ENCODE assay signal across 12 cellular contexts in genomic region chr19:23286477-23286876, GRCh38. TPM values are rescaled to one million over a fixed set of nuclear protein-coding genes. Genes with fewer than 3 reads are reported as not detected.
DNase-seq lines count a peak whose midpoint lies in the region; ATAC-seq and TF ChIP-seq lines count a peak whose summit lies in the region.
"Had no signal": no experiment of that assay in that cellular context is flagged by ENCODE, and none has a peak within 500 bp of the region (broad histone marks: within the 10 kb centered on the region; RNA-seq: fewer than 3 reads in every experiment).

No MANE protein-coding gene starts in this region.

- no peaks in the 10 kb centered on the region for H3K36me3 Mint-ChIP-seq in natural killer cell
- peaks cover 8% of the 10 kb centered on the region for H3K36me3 Mint-ChIP-seq in natural killer cell treated with Interleukin-12 subunit alpha and Interleukin-12 subunit beta and Interleukin-15 and Interleukin-18, amount 100 ng/mL, for 72 hours

- peaks cover 8 to 11% of the 10 kb centered on the region in 2 donors for H3K27me3 Mint-ChIP-seq in natural killer cell (ENCODE audit: low read depth in 2 of 2)
- peaks cover 4 to 9% of the 10 kb centered on the region in 2 donors for H3K27me3 Mint-ChIP-seq in natural killer cell treated with Interleukin-12 subunit alpha and Interleukin-12 subunit beta and Interleukin-15 and Interleukin-18, amount 100 ng/mL, for 72 hours

- H3K27ac ChIP-seq in esophagus muscularis mucosa (replicated peaks in 1 of 4) (no peak overlapping the region), upper lobe of right lung (no peak overlapping the region), right cardiac atrium (ENCODE audit: low read length) (no peak overlapping the region)
- H3K27ac ChIP-seq: body of pancreas, sigmoid colon had no signal

- H3K4me1 Mint-ChIP-seq in natural killer cell, result peaks cover 4 to 7% of the 10 kb centered on the region in 2 donors
- peaks cover 4% of the 10 kb centered on the region in 2 donors for H3K4me1 Mint-ChIP-seq in natural killer cell treated with Interleukin-12 subunit alpha and Interleukin-12 subunit beta and Interleukin-15 and Interleukin-18, amount 100 ng/mL, for 72 hours (ENCODE audit: low read depth in 2 of 2)

- H3K9me3 ChIP-seq in NT2/D1 (ENCODE audit: insufficient read depth, low read length) (peaks cover 25% of the 10 kb centered on the region), esophagus muscularis mucosa (no peaks in the 10 kb centered on the region), upper lobe of right lung (no peaks in the 10 kb centered on the region), right cardiac atrium (ENCODE audit: control insufficient read depth, low read length) (peaks cover 2% of the 10 kb centered on the region)
- H3K9me3 ChIP-seq: body of pancreas, sigmoid colon had no signal

- 67% methylated on average over 2 of the region's 2 CpGs for WGBS in esophagus muscularis mucosa
- WGBS in right cardiac atrium, result 65% methylated on average over 2 of the region's 2 CpGs

- H3K27ac Mint-ChIP-seq in natural killer cell, result no peak overlapping the region
- no peak overlapping the region for H3K27ac Mint-ChIP-seq in natural killer cell treated with Interleukin-12 subunit alpha and Interleukin-12 subunit beta and Interleukin-15 and Interleukin-18, amount 100 ng/mL, for 72 hours

- no peak overlapping the region for H3K9ac ChIP-seq in NT2/D1 (ENCODE audit: insufficient read length, low read depth)

- H3K36me3 ChIP-seq in NT2/D1 (ENCODE audit: insufficient read depth, insufficient read length, low read length) (no peaks in the 10 kb centered on the region), esophagus muscularis mucosa (no peaks in the 10 kb centered on the region), upper lobe of right lung (no peaks in the 10 kb centered on the region)
- H3K36me3 ChIP-seq: sigmoid colon had no signal

- H3K4me3 ChIP-seq in NT2/D1 (ENCODE audit: insufficient read length, low read depth) (no peak overlapping the region), esophagus muscularis mucosa (no peak overlapping the region), upper lobe of right lung (no peak overlapping the region), right cardiac atrium (ENCODE audit: low read length) (no peak overlapping the region)
- H3K4me3 ChIP-seq: body of pancreas, sigmoid colon had no signal

- ATAC-seq in natural killer cell, result peak in 2 of 3 donors; percentile 39 to 56
- ATAC-seq in natural killer cell treated with Interleukin-12 subunit alpha and Interleukin-12 subunit beta and Interleukin-15 and Interleukin-18, amount 100 ng/mL, for 72 hours, result no peak
- ATAC-seq in upper lobe of right lung, result no peak
- no peak for ATAC-seq in right cardiac atrium
- ATAC-seq: body of pancreas had no signal

- H3K9me3 Mint-ChIP-seq in natural killer cell, result peaks cover 5 to 10% of the 10 kb centered on the region in 2 donors
- H3K9me3 Mint-ChIP-seq in natural killer cell treated with Interleukin-12 subunit alpha and Interleukin-12 subunit beta and Interleukin-15 and Interleukin-18, amount 100 ng/mL, for 72 hours, result peaks cover 6% of the 10 kb centered on the region

- no peak for TF ChIP-seq EP300 in esophagus muscularis mucosa (IDR thresholded peaks at IDR 0.05)

- TF ChIP-seq CTCF in natural killer cell (IDR thresholded peaks at IDR 0.05), result no peak
- TF ChIP-seq CTCF in esophagus muscularis mucosa (IDR thresholded peaks at IDR 0.05), result peak in 1 of 3 experiments; percentile 16
- TF ChIP-seq CTCF in upper lobe of right lung (IDR thresholded peaks at IDR 0.05), result peak; percentile 30

- no peaks in the 10 kb centered on the region for H3K4me1 ChIP-seq in NT2/D1 (ENCODE audit: insufficient read depth, insufficient read length)
- no peaks in the 10 kb centered on the region for H3K4me1 ChIP-seq in esophagus muscularis mucosa
- no peaks in the 10 kb centered on the region for H3K4me1 ChIP-seq in upper lobe of right lung
- no peaks in the 10 kb centered on the region for H3K4me1 ChIP-seq in right cardiac atrium (ENCODE audit: control insufficient read depth, insufficient read depth, low read length)
- H3K4me1 ChIP-seq: body of pancreas, sigmoid colon had no signal

- intact Hi-C loops in natural killer cell (cut with micrococcal nuclease), result no loop called here
- intact Hi-C loops in esophagus muscularis mucosa (cut with DNase I), result no loop called here
- intact Hi-C loops in upper lobe of right lung (cut with DNase I), result no loop called here
- intact Hi-C loops in right cardiac atrium (cut with DNase I), result no loop called here

- TF ChIP-seq POLR2A in esophagus muscularis mucosa (IDR thresholded peaks at IDR 0.05; ENCODE audit: low read depth), result no peak

- no peak overlapping the region for H3K4me3 Mint-ChIP-seq in natural killer cell
- no peak overlapping the region for H3K4me3 Mint-ChIP-seq in natural killer cell treated with Interleukin-12 subunit alpha and Interleukin-12 subunit beta and Interleukin-15 and Interleukin-18, amount 100 ng/mL, for 72 hours

- H3K27me3 ChIP-seq in NT2/D1 (ENCODE audit: insufficient read depth, insufficient read length) (no peaks in the 10 kb centered on the region), esophagus muscularis mucosa (no peaks in the 10 kb centered on the region), upper lobe of right lung (no peaks in the 10 kb centered on the region), right cardiac atrium (ENCODE audit: control insufficient read depth, insufficient read depth) (no peaks in the 10 kb centered on the region)
- H3K27me3 ChIP-seq: body of pancreas, sigmoid colon had no signal

- DNase-seq in natural killer cell (no peak), NT2/D1 (ENCODE audit: low read depth, low spot score) (peak; percentile 42), esophagus muscularis mucosa (ENCODE audit: extremely low spot score) (peak; percentile 17), upper lobe of right lung (no peak), NCI-H2029 treated with DMSO at 0.1 percent for 48 hours (lab: John Stamatoyannopoulos, UW) (no peak), right cardiac atrium (no peak)
- no peak for DNase-seq in natural killer cell treated with Interleukin-12 subunit alpha and Interleukin-12 subunit beta and Interleukin-15 and Interleukin-18, amount 100 ng/mL, for 72 hours (ENCODE audit: low spot score)
- DNase-seq in activated CD4-positive, alpha-beta T cell treated with anti-CD3 and anti-CD28 coated beads, Interleukin-2, amount 50 U/mL, for 1 hour, result no peak
- DNase-seq: activated CD8-positive, alpha-beta memory T cell treated with anti-CD3 and anti-CD28 coated beads, Interleukin-2, amount 50 U/mL, for 48 hours; body of pancreas; NCI-H510A treated with DMSO at 0.1 percent for 48 hours; sigmoid colon had no signal

RNA-seq across cellular contexts. Expression of gene ZNF724, which starts 36.3 kb away (rescaled TPM):
- total RNA-seq in natural killer cell, result 1 to 10 TPM; 4.5 to 5.8 (median 4.9) TPM
- total RNA-seq in natural killer cell treated with Interleukin-12 subunit alpha and Interleukin-12 subunit beta and Interleukin-15 and Interleukin-18, amount 100 ng/mL, for 72 hours, result 10 to 100 TPM in 1 of 2 donors, 1 to 10 TPM in 1; 9.3 to 12.3 TPM
- total RNA-seq in esophagus muscularis mucosa, result under 1 TPM; 0.42 to 0.66 (median 0.55) TPM
- 2.3 TPM for total RNA-seq in upper lobe of right lung
- total RNA-seq in right cardiac atrium, result 1 to 10 TPM in 2 of 4 donors, under 1 TPM in 2; 0.89 to 2.8 (median 1.3) TPM
- 0.34 TPM for polyA plus RNA-seq in right cardiac atrium

Comparison
In these comparisons a context has a peak if more than half of its experiments do, and no peak if none do; other contexts are left out.
1. ATAC-seq: peak in natural killer cell (2 of 3); none in natural killer cell treated with Interleukin-12 subunit alpha and Interleukin-12 subunit beta and Interleukin-15 and Interleukin-18, amount 100 ng/mL, for 72 hours (0 of 2), upper lobe of right lung (single experiment) and right cardiac atrium (0 of 2).
2. DNase-seq: peak in NT2/D1 (single experiment) and esophagus muscularis mucosa (single experiment); none in natural killer cell (single experiment), natural killer cell treated with Interleukin-12 subunit alpha and Interleukin-12 subunit beta and Interleukin-15 and Interleukin-18, amount 100 ng/mL, for 72 hours (single experiment), upper lobe of right lung (single experiment), NCI-H2029 treated with DMSO at 0.1 percent for 48 hours (single experiment), activated CD4-positive, alpha-beta T cell treated with anti-CD3 and anti-CD28 coated beads, Interleukin-2, amount 50 U/mL, for 1 hour (single experiment) and right cardiac atrium (0 of 3).